Comparison of ENCODE assay signal across 1 cellular context in the genomic region with DNA sequence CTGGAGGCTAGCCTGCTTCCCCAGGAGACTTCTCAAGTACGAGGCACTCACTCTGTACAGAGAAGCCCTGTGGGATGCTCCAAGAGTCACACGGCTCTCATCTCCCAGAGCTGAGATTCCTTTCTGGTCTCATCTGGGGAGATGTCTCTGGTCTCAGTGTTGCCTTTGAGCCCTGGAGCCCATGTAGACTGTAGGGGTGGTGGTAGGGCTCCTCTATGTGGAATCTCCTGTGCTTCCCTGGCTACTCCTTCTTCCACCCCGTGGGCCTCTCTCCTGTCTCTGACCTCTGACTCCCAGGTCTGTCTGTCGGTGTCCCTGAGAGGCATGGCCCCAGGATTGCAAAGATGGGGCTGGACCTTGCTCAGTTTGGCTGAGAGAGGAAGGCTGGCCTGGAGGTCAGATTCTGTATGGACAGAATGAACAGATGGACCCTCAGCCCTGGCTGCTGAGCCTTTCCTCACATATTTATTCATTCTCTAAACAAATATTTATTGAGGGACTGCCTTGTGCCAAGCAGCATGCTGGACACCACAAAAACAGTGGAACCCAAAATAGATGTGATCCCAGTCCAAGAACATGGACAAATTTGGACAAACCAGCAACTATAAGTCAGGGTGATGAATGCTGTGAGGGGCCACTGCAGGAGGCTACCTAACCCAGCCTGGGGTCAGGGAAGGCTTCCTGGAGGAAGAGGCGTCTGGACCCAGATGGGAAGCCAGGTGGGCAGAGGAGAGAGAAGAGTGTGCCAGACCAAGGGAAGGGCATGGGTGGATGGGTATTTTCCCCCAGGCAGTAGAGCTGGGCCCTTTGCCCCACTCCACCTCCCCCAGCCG.
TF ChIP-seq lines count a peak whose summit lies in the region.

No MANE protein-coding gene starts in this region.

TF ChIP-seq in HepG2, 621 proteins besides CTCF, POLR2A, EP300 and RAD21 (continued from another document and continues in another):
- TF ChIP-seq, protein P1, sequence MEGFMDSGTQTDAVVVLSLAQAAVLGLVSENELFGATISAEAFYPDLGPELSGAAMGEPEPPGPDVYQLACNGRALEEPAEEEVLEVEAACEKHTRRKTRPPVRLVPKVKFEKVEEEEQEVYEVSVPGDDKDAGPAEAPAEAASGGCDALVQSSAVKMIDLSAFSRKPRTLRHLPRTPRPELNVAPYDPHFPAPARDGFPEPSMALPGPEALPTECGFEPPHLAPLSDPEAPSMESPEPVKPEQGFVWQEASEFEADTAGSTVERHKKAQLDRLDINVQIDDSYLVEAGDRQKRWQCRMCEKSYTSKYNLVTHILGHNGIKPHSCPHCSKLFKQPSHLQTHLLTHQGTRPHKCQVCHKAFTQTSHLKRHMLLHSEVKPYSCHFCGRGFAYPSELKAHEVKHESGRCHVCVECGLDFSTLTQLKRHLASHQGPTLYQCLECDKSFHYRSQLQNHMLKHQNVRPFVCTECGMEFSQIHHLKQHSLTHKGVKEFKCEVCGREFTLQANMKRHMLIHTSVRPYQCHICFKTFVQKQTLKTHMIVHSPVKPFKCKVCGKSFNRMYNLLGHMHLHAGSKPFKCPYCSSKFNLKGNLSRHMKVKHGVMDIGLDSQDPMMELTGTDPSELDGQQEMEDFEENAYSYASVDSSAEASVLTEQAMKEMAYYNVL (CRISPR knock-in tag; IDR thresholded peaks at IDR 0.05; ENCODE audit: borderline replicate concordance), result peak; percentile 92; the same call in 1 of the 2 replicates
- TF ChIP-seq NFIB (CRISPR knock-in tag; IDR thresholded peaks at IDR 0.05; ENCODE audit: borderline replicate concordance) (no peak), KLF16 (CRISPR knock-in tag; IDR thresholded peaks at IDR 0.05) (0 out of 4 replicates have a peak, but pooled peaks of 1 of the 2 experiments have one; percentile 35), CAMTA2 (CRISPR knock-in tag; IDR thresholded peaks at IDR 0.05; ENCODE audit: borderline replicate concordance) (no peak), NFE2L2 (IDR thresholded peaks at IDR 0.05; ENCODE audit: low read length) (no peak), HNF4A (CRISPR knock-in tag; IDR thresholded peaks at IDR 0.05) (peak; percentile 95), FOXA1 (IDR thresholded peaks at IDR 0.05) (no peak), FOXA1 (CRISPR knock-in tag; IDR thresholded peaks at IDR 0.05) (peak; percentile 77), CEBPG (CRISPR knock-in tag; IDR thresholded peaks at IDR 0.05) (peak; percentile 50), GATAD1 (CRISPR knock-in tag; IDR thresholded peaks at IDR 0.05) (no peak), ELF3 (CRISPR knock-in tag; IDR thresholded peaks at IDR 0.05) (peak; percentile 41; the same call in 1 of the 2 replicates), KMT2B (CRISPR knock-in tag; IDR thresholded peaks at IDR 0.05) (no peak), MTA3 (CRISPR knock-in tag; IDR thresholded peaks at IDR 0.05) (no peak), THAP11 (CRISPR knock-in tag; IDR thresholded peaks at IDR 0.05) (peak; percentile 48), TP53 (CRISPR knock-in tag; conservative IDR thresholded peaks at IDR 0.05) (no peak), ZSCAN12 (CRISPR knock-in tag; IDR thresholded peaks at IDR 0.05) (no peak), HMG20A (CRISPR knock-in tag; IDR thresholded peaks at IDR 0.05; ENCODE audit: borderline replicate concordance) (peak; percentile 36; the same call in 1 of the 2 replicates), HES4 (CRISPR knock-in tag; IDR thresholded peaks at IDR 0.05; ENCODE audit: borderline replicate concordance) (no peak), ZNF761 (CRISPR knock-in tag; conservative IDR thresholded peaks at IDR 0.05) (0 out of 2 replicates have a peak, but pooled peaks have one; percentile 47), CHCHD3 (CRISPR knock-in tag; IDR thresholded peaks at IDR 0.05) (no peak), ZNF674 (CRISPR knock-in tag; IDR thresholded peaks at IDR 0.05; ENCODE audit: low read depth) (no peak), SMAD3 (CRISPR knock-in tag; IDR thresholded peaks at IDR 0.05) (peak; percentile 21; the same call in 1 of the 2 replicates), HHEX (CRISPR knock-in tag; IDR thresholded peaks at IDR 0.05) (peak; percentile 51; the same call in 1 of the 2 replicates), KAT8 (CRISPR knock-in tag; IDR thresholded peaks at IDR 0.05) (peak; percentile 39; the same call in 1 of the 2 replicates), SSRP1 (CRISPR knock-in tag; IDR thresholded peaks at IDR 0.05) (no peak), ZNF383 (CRISPR knock-in tag; IDR thresholded peaks at IDR 0.05; ENCODE audit: borderline replicate concordance) (no peak), SMC3 (IDR thresholded peaks at IDR 0.05; ENCODE audit: low read length) (no peak), ZNF709 (CRISPR knock-in tag; IDR thresholded peaks at IDR 0.05) (no peak), KDM3A (CRISPR knock-in tag; IDR thresholded peaks at IDR 0.05; ENCODE audit: low read depth) (0 out of 2 replicates have a peak, but pooled peaks have one; percentile 52), NCOA2 (CRISPR knock-in tag; IDR thresholded peaks at IDR 0.05) (peak; percentile 61), HOXA7 (CRISPR knock-in tag; IDR thresholded peaks at IDR 0.05) (no peak), U2AF1 (optimal IDR thresholded peaks at IDR 0.05; ENCODE audit: low read depth, low read length) (no peak), KLF15 (CRISPR knock-in tag; IDR thresholded peaks at IDR 0.05; ENCODE audit: borderline replicate concordance) (no peak), ZNF207 (IDR thresholded peaks at IDR 0.05; ENCODE audit: borderline replicate concordance) (no peak), NR2F2 (IDR thresholded peaks at IDR 0.05; ENCODE audit: borderline replicate concordance, low read depth) (peak; percentile 90), ZNF615 (CRISPR knock-in tag; IDR thresholded peaks at IDR 0.05; ENCODE audit: borderline replicate concordance) (no peak), LCORL (IDR thresholded peaks at IDR 0.05) (no peak), LCORL (CRISPR knock-in tag; IDR thresholded peaks at IDR 0.05) (peak; percentile 91), ZNF788 (CRISPR knock-in tag; IDR thresholded peaks at IDR 0.05; ENCODE audit: borderline replicate concordance) (peak; percentile 35; the same call in 1 of the 2 replicates), GTF3A (CRISPR knock-in tag; conservative IDR thresholded peaks at IDR 0.05) (no peak), SIN3B (IDR thresholded peaks at IDR 0.05; ENCODE audit: low read length) (no peak), ZMYM2 (CRISPR knock-in tag; IDR thresholded peaks at IDR 0.05) (no peak), RNF2 (conservative IDR thresholded peaks at IDR 0.05; ENCODE audit: low read depth) (no peak), HOXA3 (CRISPR knock-in tag; IDR thresholded peaks at IDR 0.05) (peak; percentile 33; the same call in 1 of the 2 replicates), ZNF598 (CRISPR knock-in tag; IDR thresholded peaks at IDR 0.05; ENCODE audit: borderline replicate concordance) (no peak), ZNF557 (CRISPR knock-in tag; IDR thresholded peaks at IDR 0.05) (no peak)
- TF ChIP-seq, protein P2, sequence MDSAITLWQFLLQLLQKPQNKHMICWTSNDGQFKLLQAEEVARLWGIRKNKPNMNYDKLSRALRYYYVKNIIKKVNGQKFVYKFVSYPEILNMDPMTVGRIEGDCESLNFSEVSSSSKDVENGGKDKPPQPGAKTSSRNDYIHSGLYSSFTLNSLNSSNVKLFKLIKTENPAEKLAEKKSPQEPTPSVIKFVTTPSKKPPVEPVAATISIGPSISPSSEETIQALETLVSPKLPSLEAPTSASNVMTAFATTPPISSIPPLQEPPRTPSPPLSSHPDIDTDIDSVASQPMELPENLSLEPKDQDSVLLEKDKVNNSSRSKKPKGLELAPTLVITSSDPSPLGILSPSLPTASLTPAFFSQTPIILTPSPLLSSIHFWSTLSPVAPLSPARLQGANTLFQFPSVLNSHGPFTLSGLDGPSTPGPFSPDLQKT (CRISPR knock-in tag; IDR thresholded peaks at IDR 0.05; ENCODE audit: borderline replicate concordance), result no peak
- TF ChIP-seq, protein P3, sequence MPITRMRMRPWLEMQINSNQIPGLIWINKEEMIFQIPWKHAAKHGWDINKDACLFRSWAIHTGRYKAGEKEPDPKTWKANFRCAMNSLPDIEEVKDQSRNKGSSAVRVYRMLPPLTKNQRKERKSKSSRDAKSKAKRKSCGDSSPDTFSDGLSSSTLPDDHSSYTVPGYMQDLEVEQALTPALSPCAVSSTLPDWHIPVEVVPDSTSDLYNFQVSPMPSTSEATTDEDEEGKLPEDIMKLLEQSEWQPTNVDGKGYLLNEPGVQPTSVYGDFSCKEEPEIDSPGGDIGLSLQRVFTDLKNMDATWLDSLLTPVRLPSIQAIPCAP (CRISPR knock-in tag; IDR thresholded peaks at IDR 0.05; ENCODE audit: low read depth), result no peak
- TF ChIP-seq, protein P4, sequence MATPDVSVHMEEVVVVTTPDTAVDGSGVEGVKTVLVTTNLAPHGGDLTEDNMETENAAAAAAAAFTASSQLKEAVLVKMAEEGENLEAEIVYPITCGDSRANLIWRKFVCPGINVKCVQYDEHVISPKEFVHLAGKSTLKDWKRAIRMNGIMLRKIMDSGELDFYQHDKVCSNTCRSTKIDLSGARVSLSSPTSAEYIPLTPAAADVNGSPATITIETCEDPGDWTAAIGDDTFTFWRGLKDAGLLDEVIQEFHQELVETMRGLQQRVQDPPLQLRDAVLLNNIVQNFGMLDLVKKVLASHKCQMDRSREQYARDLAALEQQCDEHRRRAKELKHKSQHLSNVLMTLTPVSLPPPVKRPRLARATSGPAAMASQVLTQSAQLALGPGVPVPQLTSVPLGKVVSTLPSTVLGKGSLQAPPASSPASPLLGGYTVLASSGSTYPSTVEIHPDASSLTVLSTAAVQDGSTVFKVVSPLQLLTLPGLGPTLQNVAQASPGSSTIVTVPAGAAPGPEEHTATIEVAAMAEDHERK (CRISPR knock-in tag; IDR thresholded peaks at IDR 0.05; ENCODE audit: low read depth), result no peak
- TF ChIP-seq, protein P5, sequence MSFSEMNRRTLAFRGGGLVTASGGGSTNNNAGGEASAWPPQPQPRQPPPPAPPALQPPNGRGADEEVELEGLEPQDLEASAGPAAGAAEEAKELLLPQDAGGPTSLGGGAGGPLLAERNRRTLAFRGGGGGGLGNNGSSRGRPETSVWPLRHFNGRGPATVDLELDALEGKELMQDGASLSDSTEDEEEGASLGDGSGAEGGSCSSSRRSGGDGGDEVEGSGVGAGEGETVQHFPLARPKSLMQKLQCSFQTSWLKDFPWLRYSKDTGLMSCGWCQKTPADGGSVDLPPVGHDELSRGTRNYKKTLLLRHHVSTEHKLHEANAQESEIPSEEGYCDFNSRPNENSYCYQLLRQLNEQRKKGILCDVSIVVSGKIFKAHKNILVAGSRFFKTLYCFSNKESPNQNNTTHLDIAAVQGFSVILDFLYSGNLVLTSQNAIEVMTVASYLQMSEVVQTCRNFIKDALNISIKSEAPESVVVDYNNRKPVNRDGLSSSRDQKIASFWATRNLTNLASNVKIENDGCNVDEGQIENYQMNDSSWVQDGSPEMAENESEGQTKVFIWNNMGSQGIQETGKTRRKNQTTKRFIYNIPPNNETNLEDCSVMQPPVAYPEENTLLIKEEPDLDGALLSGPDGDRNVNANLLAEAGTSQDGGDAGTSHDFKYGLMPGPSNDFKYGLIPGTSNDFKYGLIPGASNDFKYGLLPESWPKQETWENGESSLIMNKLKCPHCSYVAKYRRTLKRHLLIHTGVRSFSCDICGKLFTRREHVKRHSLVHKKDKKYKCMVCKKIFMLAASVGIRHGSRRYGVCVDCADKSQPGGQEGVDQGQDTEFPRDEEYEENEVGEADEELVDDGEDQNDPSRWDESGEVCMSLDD (CRISPR knock-in tag; IDR thresholded peaks at IDR 0.05; ENCODE audit: borderline replicate concordance), result no peak
- TF ChIP-seq, protein P6, sequence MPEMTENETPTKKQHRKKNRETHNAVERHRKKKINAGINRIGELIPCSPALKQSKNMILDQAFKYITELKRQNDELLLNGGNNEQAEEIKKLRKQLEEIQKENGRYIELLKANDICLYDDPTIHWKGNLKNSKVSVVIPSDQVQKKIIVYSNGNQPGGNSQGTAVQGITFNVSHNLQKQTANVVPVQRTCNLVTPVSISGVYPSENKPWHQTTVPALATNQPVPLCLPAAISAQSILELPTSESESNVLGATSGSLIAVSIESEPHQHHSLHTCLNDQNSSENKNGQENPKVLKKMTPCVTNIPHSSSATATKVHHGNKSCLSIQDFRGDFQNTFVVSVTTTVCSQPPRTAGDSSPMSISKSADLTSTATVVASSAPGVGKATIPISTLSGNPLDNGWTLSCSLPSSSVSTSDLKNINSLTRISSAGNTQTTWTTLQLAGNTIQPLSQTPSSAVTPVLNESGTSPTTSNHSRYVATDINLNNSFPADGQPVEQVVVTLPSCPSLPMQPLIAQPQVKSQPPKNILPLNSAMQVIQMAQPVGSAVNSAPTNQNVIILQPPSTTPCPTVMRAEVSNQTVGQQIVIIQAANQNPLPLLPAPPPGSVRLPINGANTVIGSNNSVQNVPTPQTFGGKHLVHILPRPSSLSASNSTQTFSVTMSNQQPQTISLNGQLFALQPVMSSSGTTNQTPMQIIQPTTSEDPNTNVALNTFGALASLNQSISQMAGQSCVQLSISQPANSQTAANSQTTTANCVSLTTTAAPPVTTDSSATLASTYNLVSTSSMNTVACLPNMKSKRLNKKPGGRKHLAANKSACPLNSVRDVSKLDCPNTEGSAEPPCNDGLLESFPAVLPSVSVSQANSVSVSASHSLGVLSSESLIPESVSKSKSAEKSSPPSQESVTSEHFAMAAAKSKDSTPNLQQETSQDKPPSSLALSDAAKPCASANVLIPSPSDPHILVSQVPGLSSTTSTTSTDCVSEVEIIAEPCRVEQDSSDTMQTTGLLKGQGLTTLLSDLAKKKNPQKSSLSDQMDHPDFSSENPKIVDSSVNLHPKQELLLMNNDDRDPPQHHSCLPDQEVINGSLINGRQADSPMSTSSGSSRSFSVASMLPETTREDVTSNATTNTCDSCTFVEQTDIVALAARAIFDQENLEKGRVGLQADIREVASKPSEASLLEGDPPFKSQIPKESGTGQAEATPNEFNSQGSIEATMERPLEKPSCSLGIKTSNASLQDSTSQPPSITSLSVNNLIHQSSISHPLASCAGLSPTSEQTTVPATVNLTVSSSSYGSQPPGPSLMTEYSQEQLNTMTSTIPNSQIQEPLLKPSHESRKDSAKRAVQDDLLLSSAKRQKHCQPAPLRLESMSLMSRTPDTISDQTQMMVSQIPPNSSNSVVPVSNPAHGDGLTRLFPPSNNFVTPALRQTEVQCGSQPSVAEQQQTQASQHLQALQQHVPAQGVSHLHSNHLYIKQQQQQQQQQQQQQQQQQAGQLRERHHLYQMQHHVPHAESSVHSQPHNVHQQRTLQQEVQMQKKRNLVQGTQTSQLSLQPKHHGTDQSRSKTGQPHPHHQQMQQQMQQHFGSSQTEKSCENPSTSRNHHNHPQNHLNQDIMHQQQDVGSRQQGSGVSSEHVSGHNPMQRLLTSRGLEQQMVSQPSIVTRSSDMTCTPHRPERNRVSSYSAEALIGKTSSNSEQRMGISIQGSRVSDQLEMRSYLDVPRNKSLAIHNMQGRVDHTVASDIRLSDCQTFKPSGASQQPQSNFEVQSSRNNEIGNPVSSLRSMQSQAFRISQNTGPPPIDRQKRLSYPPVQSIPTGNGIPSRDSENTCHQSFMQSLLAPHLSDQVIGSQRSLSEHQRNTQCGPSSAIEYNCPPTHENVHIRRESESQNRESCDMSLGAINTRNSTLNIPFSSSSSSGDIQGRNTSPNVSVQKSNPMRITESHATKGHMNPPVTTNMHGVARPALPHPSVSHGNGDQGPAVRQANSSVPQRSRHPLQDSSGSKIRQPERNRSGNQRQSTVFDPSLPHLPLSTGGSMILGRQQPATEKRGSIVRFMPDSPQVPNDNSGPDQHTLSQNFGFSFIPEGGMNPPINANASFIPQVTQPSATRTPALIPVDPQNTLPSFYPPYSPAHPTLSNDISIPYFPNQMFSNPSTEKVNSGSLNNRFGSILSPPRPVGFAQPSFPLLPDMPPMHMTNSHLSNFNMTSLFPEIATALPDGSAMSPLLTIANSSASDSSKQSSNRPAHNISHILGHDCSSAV (CRISPR knock-in tag; IDR thresholded peaks at IDR 0.05; ENCODE audit: borderline replicate concordance), result no peak
